In the genomic region with DNA sequence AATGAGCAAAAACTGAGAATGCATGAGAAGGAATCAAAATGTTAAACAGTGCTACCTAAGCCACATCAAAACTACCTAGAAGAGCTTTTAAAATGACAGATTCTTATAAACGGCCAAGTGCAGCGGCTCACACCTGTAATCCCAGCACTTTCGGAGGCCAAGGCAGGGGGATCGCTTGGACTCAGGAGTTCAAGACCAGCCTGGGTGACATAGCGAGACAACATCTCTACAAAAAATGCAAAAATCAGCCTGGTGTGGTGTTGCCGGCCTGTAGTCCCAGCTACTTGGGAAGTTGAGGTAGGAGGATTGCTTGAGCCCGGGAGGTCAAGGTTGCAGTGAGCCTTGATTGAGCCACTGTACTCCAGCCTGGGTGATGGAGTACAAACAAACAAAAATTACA, we compare ENCODE assay signal across 15 cellular contexts. TPM values are rescaled to one million over a fixed set of nuclear protein-coding genes. Genes with fewer than 3 reads are reported as not detected.
DNase-seq lines count a peak whose midpoint lies in the region; ATAC-seq, FAIRE-seq and TF ChIP-seq lines count a peak whose summit lies in the region.
"Had no signal": no experiment of that assay in that cellular context is flagged by ENCODE, and none has a peak within 500 bp of the region (broad histone marks: within the 10 kb centered on the region; RNA-seq: fewer than 3 reads in every experiment).

No MANE protein-coding gene starts in this region.

- peak overlapping the region; percentile 99 for H3K27ac Mint-ChIP-seq in activated T-cell treated with anti-CD3 and anti-CD28 coated beads, Interleukin-2, amount 50 U/mL, for 72 hours
- peak overlapping the region; percentile 92 for H3K27ac Mint-ChIP-seq in activated CD4-positive, alpha-beta memory T cell treated with anti-CD3 and anti-CD28 coated beads for 36 hours
- H3K27ac Mint-ChIP-seq: type B pancreatic cell had no signal

- H3K9me3 Mint-ChIP-seq in activated T-cell treated with anti-CD3 and anti-CD28 coated beads, Interleukin-2, amount 50 U/mL, for 72 hours, result no peaks in the 10 kb centered on the region
- H3K9me3 Mint-ChIP-seq in activated CD4-positive, alpha-beta memory T cell treated with anti-CD3 and anti-CD28 coated beads for 36 hours, result no peaks in the 10 kb centered on the region
- H3K9me3 Mint-ChIP-seq: type B pancreatic cell had no signal

- H3K9ac ChIP-seq in HepG2 (ENCODE audit: insufficient read depth, low read depth, low read length), result 0 out of 2 replicates have a peak overlapping the region, but pooled peaks have one; percentile 64

- H3K4me3 Mint-ChIP-seq in activated T-cell treated with anti-CD3 and anti-CD28 coated beads, Interleukin-2, amount 50 U/mL, for 72 hours, result peak overlapping the region; percentile 93 to 94
- H3K4me3 Mint-ChIP-seq in activated CD4-positive, alpha-beta memory T cell treated with anti-CD3 and anti-CD28 coated beads for 36 hours, result peak overlapping the region; percentile 33
- H3K4me3 Mint-ChIP-seq: type B pancreatic cell had no signal

- H3K27me3 ChIP-seq in HepG2 (ENCODE audit: control insufficient read depth in 1 of 2, insufficient read depth in 2 of 2, low read length in 2 of 2) (no peaks in the 10 kb centered on the region), transverse colon (no peaks in the 10 kb centered on the region)
- H3K27me3 ChIP-seq: pancreas had no signal

- no peak for ATAC-seq in activated T-cell treated with anti-CD3 and anti-CD28 coated beads, Interleukin-2, amount 50 U/mL, for 72 hours (replicated peaks in 1 of 2)
- ATAC-seq in HepG2 (no peak), HG03342 (IDR thresholded peaks at IDR 0.05; ENCODE audit: unreplicated experiment) (no peak)

- peaks cover 8 to 29% of the 10 kb centered on the region in 2 donors for H3K36me3 Mint-ChIP-seq in activated T-cell treated with anti-CD3 and anti-CD28 coated beads, Interleukin-2, amount 50 U/mL, for 72 hours (ENCODE audit: insufficient read depth in 2 of 2)
- H3K36me3 Mint-ChIP-seq in activated CD4-positive, alpha-beta memory T cell treated with anti-CD3 and anti-CD28 coated beads for 36 hours, result peaks cover 25% of the 10 kb centered on the region

- in situ Hi-C loops in HepG2 (cut with HindIII; ENCODE audit: extremely low pct_ligation_motif_present, low pct_unique_long_range_greater_than_20kb), result no loop called here
- in situ Hi-C loops in transverse colon (cut with MboI; ENCODE audit: low pct_ligation_motif_present in 1 of 4, low pct_unique_long_range_greater_than_20kb in 1 of 4, low sequenced_read_pairs in 3 of 4), result loop anchor here in 2 of 4 donors (25.0 kb wide), 1 partner anchor 142 kb away; no protein-coding TSS in a partner anchor

- peak overlapping the region; percentile 82 for H3K4me2 ChIP-seq in HepG2 (ENCODE audit: low read depth, low read length)

- POLR2A ChIA-PET in activated CD4-positive, alpha-beta memory T cell treated with anti-CD3 and anti-CD28 coated beads for 36 hours (lab: Charles Lee), result interaction anchor here (0.5 to 8.0 kb wide), 16 partner anchors 9 to 143 kb away, joined by 3 to 88 read pairs (median 4); a partner anchor contains a TSS
- POLR2A ChIA-PET in HepG2 (lab: Yijun Ruan, JAX), result interaction anchor here (2.0 to 2.1 kb wide), 3 partner anchors 12 to 15 kb away, joined by 7 to 10 read pairs (median 8); a partner anchor contains a TSS

- no peak for TF ChIP-seq POLR2A in HepG2 (IDR thresholded peaks at IDR 0.05; ENCODE audit: insufficient read depth in 1 of 2, low read depth in 2 of 2, low read length in 2 of 2)
- no peak for TF ChIP-seq POLR2A in transverse colon (IDR thresholded peaks at IDR 0.05)

- TF ChIP-seq CTCF in HepG2 (CRISPR knock-in tag; IDR thresholded peaks at IDR 0.05) (no peak), transverse colon (IDR thresholded peaks at IDR 0.05) (no peak)

- peaks cover 52% of the 10 kb centered on the region for H3K79me2 ChIP-seq in HepG2 (ENCODE audit: insufficient read depth, low read length)

- H3K36me3 ChIP-seq in HepG2 (replicated peaks in 1 of 2; ENCODE audit: control insufficient read depth in 1 of 2, insufficient read depth in 2 of 2, low read length in 2 of 2) (no peaks in the 10 kb centered on the region), transverse colon (no peaks in the 10 kb centered on the region)
- H3K36me3 ChIP-seq: pancreas had no signal

- peak overlapping the region; percentile 91 for H3K27ac ChIP-seq in HepG2 (ENCODE audit: extremely low read length, insufficient read depth, low read length)
- peak overlapping the region; percentile 52 to 80 (median 70) for H3K27ac ChIP-seq in transverse colon
- H3K27ac ChIP-seq: pancreas had no signal

- H3K4me3 ChIP-seq in HepG2 (replicated peaks in 1 of 3; ENCODE audit: insufficient read depth in 1 of 3, low read depth in 2 of 3, low read length in 3 of 3) (no peak overlapping the region), transverse colon (no peak overlapping the region)
- H3K4me3 ChIP-seq: pancreas had no signal

- CTCF ChIA-PET in activated CD4-positive, alpha-beta memory T cell treated with anti-CD3 and anti-CD28 coated beads for 36 hours (lab: Charles Lee), result interaction anchor here (0.6 to 4.1 kb wide), 9 partner anchors 9 to 143 kb away, joined by 3 to 18 read pairs (median 4); a partner anchor contains a TSS
- CTCF ChIA-PET in HepG2 (lab: Yijun Ruan, JAX; ENCODE audit: low intra/inter-chr PET ratio, low total read pairs), result no interaction called here

- peak; percentile 40 to 49 for DNase-seq in activated T-cell treated with anti-CD3 and anti-CD28 coated beads, Interleukin-2, amount 50 U/mL, for 72 hours
- DNase-seq in activated T-cell treated with anti-CD3 and anti-CD28 coated beads for 4 hours (no peak), HepG2 (ENCODE audit: low spot score) (no peak), transverse colon (no peak), frontal cortex (ENCODE audit: low spot score in 2 of 2) (no peak), SKM-1 (lab: John Stamatoyannopoulos, UW; ENCODE audit: unreplicated experiment) (no peak)
- peak; percentile 64 for DNase-seq in activated CD4-positive, alpha-beta memory T cell treated with anti-CD3 and anti-CD28 coated beads for 36 hours
- DNase-seq: aorta, cortex of kidney, mammary epithelial cell, NCI-H524, pancreas, T-helper 9 cell had no signal

- 84% methylated on average over 7 of the region's 7 CpGs for WGBS in HepG2 (ENCODE audit: low lambda C conversion rate)
- WGBS in transverse colon (ENCODE audit: low coverage in 1 of 2), 2 donors, result 65 to 100% methylated on average over 1 to 7 of the region's 7 CpGs

- H3K4me1 ChIP-seq in HepG2 (ENCODE audit: insufficient read depth, low read length) (peaks cover 77% of the 10 kb centered on the region), transverse colon (peaks cover 19 to 87% (median 57%) of the 10 kb centered on the region in 4 donors)

- intact Hi-C loops in activated CD4-positive, alpha-beta memory T cell treated with anti-CD3 and anti-CD28 coated beads for 36 hours (cut with micrococcal nuclease), result loop anchor here (1.0 kb wide), 5 partner anchors 9 to 37 kb away; no protein-coding TSS in a partner anchor
- intact Hi-C loops in HepG2 (cut with micrococcal nuclease; ENCODE audit: unreplicated experiment), result no loop called here
- intact Hi-C loops in transverse colon (cut with DNase I; ENCODE audit: low total_unique reads), result no loop called here

- H3K4me1 Mint-ChIP-seq in activated T-cell treated with anti-CD3 and anti-CD28 coated beads, Interleukin-2, amount 50 U/mL, for 72 hours (ENCODE audit: low read depth), result peaks cover 100% of the 10 kb centered on the region
- peaks cover 94% of the 10 kb centered on the region for H3K4me1 Mint-ChIP-seq in activated CD4-positive, alpha-beta memory T cell treated with anti-CD3 and anti-CD28 coated beads for 36 hours (ENCODE audit: low read depth)

- H3K27me3 Mint-ChIP-seq in activated T-cell treated with anti-CD3 and anti-CD28 coated beads, Interleukin-2, amount 50 U/mL, for 72 hours (ENCODE audit: low read depth), result no peaks in the 10 kb centered on the region
- H3K27me3 Mint-ChIP-seq in activated CD4-positive, alpha-beta memory T cell treated with anti-CD3 and anti-CD28 coated beads for 36 hours, result no peaks in the 10 kb centered on the region
- H3K27me3 Mint-ChIP-seq: type B pancreatic cell had no signal

- H4K20me1 ChIP-seq in HepG2 (ENCODE audit: insufficient read depth, low read length), result no peaks in the 10 kb centered on the region

- TF ChIP-seq EP300 in HepG2 (IDR thresholded peaks at IDR 0.05; ENCODE audit: low read depth in 2 of 2, low read length in 2 of 2) (no peak), HepG2 (CRISPR knock-in tag; IDR thresholded peaks at IDR 0.05; ENCODE audit: borderline replicate concordance) (no peak), transverse colon (IDR thresholded peaks at IDR 0.05; ENCODE audit: low read depth) (no peak)

- FAIRE-seq in HepG2 (lab: Jason Lieb, UNC), result no peak
- FAIRE-seq in frontal cortex (lab: Jason Lieb, UNC), result no peak
- FAIRE-seq: pancreas had no signal

- H3K9me3 ChIP-seq in HepG2 (ENCODE audit: low read length), result no peaks in the 10 kb centered on the region
- no peaks in the 10 kb centered on the region for H3K9me3 ChIP-seq in transverse colon
- H3K9me3 ChIP-seq: pancreas had no signal

- no peak for TF ChIP-seq RAD21 in HepG2 (CRISPR knock-in tag; IDR thresholded peaks at IDR 0.05)

- no peak overlapping the region for H2AFZ ChIP-seq in HepG2 (ENCODE audit: low read length)

- BruUV-seq in HepG2 (replicated peaks; lab: Mats Ljungman, UMichigan), result no TSS peak

RNA-seq across cellular contexts. Expression of a gene that starts 13.4 kb away (rescaled TPM):
- 100 to 1,000 TPM; 301 to 323 TPM for total RNA-seq in activated T-cell treated with anti-CD3 and anti-CD28 coated beads, Interleukin-2, amount 50 U/mL, for 72 hours
- 100 to 1,000 TPM; 215 to 228 TPM for total RNA-seq in activated CD4-positive, alpha-beta memory T cell treated with anti-CD3 and anti-CD28 coated beads for 36 hours
- total RNA-seq in HepG2 (2016; rRNA removed; fragmentation: Illumina TruSeq; extraction: Trizol) (19.5 and 22.9 TPM in 2 replicates), transverse colon (100 to 1,000 TPM in 1 of 4 donors, 10 to 100 TPM in 3; 38.5 to 114 (median 62.9) TPM), frontal cortex (49.7 TPM)
- 3.8 and 5.7 TPM in 2 replicates for total RNA-seq in HepG2 (2016; cell fraction: cytosol; rRNA removed; fragmentation: Illumina TruSeq; extraction: Trizol; ENCODE audit: low read depth)
- 17.1 and 17.3 TPM in 2 replicates for total RNA-seq in HepG2 (2016; cell fraction: insoluble cytoplasmic fraction; rRNA removed; fragmentation: Illumina TruSeq; extraction: Trizol)
- total RNA-seq in HepG2 (2016; cell fraction: membrane; rRNA removed; fragmentation: Illumina TruSeq; extraction: Trizol), result 10.5 and 11.1 TPM in 2 replicates
- 13.3 and 16.8 TPM in 2 replicates for total RNA-seq in HepG2 (2016; cell fraction: nucleus; rRNA removed; fragmentation: Illumina TruSeq; extraction: Trizol)
- polyA plus RNA-seq in HepG2 (2011; rRNA removed), result 5.2 and 5.4 TPM in 2 replicates
- polyA plus RNA-seq in HepG2 (2011; cell fraction: cytosol; rRNA removed), result 2.8 and 3.6 TPM in 2 replicates
- 4.9 and 7.3 TPM in 2 replicates for polyA plus RNA-seq in HepG2 (2011; cell fraction: nucleus; rRNA removed)
- 8.6 and 13.9 TPM in 2 replicates for polyA plus RNA-seq in HepG2 (2012)
- polyA plus RNA-seq in HepG2 (2016; cell fraction: cytosol; fragmentation: Illumina TruSeq; extraction: Trizol; ENCODE audit: low read depth), result 1.9 and 2.3 TPM in 2 replicates
- polyA plus RNA-seq in HepG2 (2016; cell fraction: insoluble cytoplasmic fraction; fragmentation: Illumina TruSeq; extraction: Trizol; ENCODE audit: low read depth), result 13.0 and 16.7 TPM in 2 replicates
- polyA plus RNA-seq in HepG2 (2016; cell fraction: membrane; fragmentation: Illumina TruSeq; extraction: Trizol; ENCODE audit: low read depth), result 4.3 and 5.1 TPM in 2 replicates
- 18.7 and 22.4 TPM in 2 replicates for polyA plus RNA-seq in HepG2 (2016; cell fraction: nucleus; fragmentation: Illumina TruSeq; extraction: Trizol; ENCODE audit: insufficient read depth, low read depth)
- polyA minus RNA-seq in HepG2 (2011; rRNA and poly(A)+ RNA removed; ENCODE audit: low replicate concordance), result 4.4 and 10.2 TPM in 2 replicates
- 8.5 and 10.5 TPM in 2 replicates for polyA minus RNA-seq in HepG2 (2011; cell fraction: cytosol; rRNA and poly(A)+ RNA removed)
- polyA minus RNA-seq in HepG2 (2011; cell fraction: nucleus; rRNA and poly(A)+ RNA removed), result 15.5 and 21.8 TPM in 2 replicates

RNA-seq across cellular contexts. Expression of a gene that starts 24.1 kb away (rescaled TPM):
- 10 to 100 TPM; 27.3 to 31.7 TPM for total RNA-seq in activated T-cell treated with anti-CD3 and anti-CD28 coated beads, Interleukin-2, amount 50 U/mL, for 72 hours
- 10 to 100 TPM; 20.7 to 22.8 TPM for total RNA-seq in activated CD4-positive, alpha-beta memory T cell treated with anti-CD3 and anti-CD28 coated beads for 36 hours
- 18.7 and 22.5 TPM in 2 replicates for total RNA-seq in HepG2 (2016; rRNA removed; fragmentation: Illumina TruSeq; extraction: Trizol)
- total RNA-seq in HepG2 (2016; cell fraction: cytosol; rRNA removed; fragmentation: Illumina TruSeq; extraction: Trizol; ENCODE audit: low read depth), result 3.7 and 4.3 TPM in 2 replicates
- total RNA-seq in HepG2 (2016; cell fraction: insoluble cytoplasmic fraction; rRNA removed; fragmentation: Illumina TruSeq; extraction: Trizol), result 13.9 and 21.4 TPM in 2 replicates
- 7.6 and 8.3 TPM in 2 replicates for total RNA-seq in HepG2 (2016; cell fraction: membrane; rRNA removed; fragmentation: Illumina TruSeq; extraction: Trizol)
- total RNA-seq in HepG2 (2016; cell fraction: nucleus; rRNA removed; fragmentation: Illumina TruSeq; extraction: Trizol), result 27.8 and 32.6 TPM in 2 replicates
- 24.2 and 24.4 TPM in 2 replicates for polyA plus RNA-seq in HepG2 (2011; rRNA removed)
- polyA plus RNA-seq in HepG2 (2011; cell fraction: cytosol; rRNA removed), result 13.5 and 19.9 TPM in 2 replicates
- polyA plus RNA-seq in HepG2 (2011; cell fraction: nucleus; rRNA removed), result 19.8 and 22.3 TPM in 2 replicates
- 25.9 and 26.8 TPM in 2 replicates for polyA plus RNA-seq in HepG2 (2012)
- polyA plus RNA-seq in HepG2 (2016; cell fraction: cytosol; fragmentation: Illumina TruSeq; extraction: Trizol; ENCODE audit: low read depth), result 2.1 TPM in 2 replicates
- polyA plus RNA-seq in HepG2 (2016; cell fraction: insoluble cytoplasmic fraction; fragmentation: Illumina TruSeq; extraction: Trizol; ENCODE audit: low read depth), result 11.1 and 11.5 TPM in 2 replicates
- 3.9 and 4.5 TPM in 2 replicates for polyA plus RNA-seq in HepG2 (2016; cell fraction: membrane; fragmentation: Illumina TruSeq; extraction: Trizol; ENCODE audit: low read depth)
- polyA plus RNA-seq in HepG2 (2016; cell fraction: nucleus; fragmentation: Illumina TruSeq; extraction: Trizol; ENCODE audit: insufficient read depth, low read depth), result 35.6 and 37.5 TPM in 2 replicates
- polyA minus RNA-seq in HepG2 (2011; rRNA and poly(A)+ RNA removed; ENCODE audit: low replicate concordance), result 51.2 and 118 TPM in 2 replicates
- polyA minus RNA-seq in HepG2 (2011; cell fraction: cytosol; rRNA and poly(A)+ RNA removed), result 19.5 and 24.0 TPM in 2 replicates
- polyA minus RNA-seq in HepG2 (2011; cell fraction: nucleus; rRNA and poly(A)+ RNA removed), result 24.8 and 26.1 TPM in 2 replicates
- total RNA-seq in transverse colon, result 10 to 100 TPM; 25.7 to 33.7 (median 32.7) TPM
- 21.2 TPM for total RNA-seq in frontal cortex

Comparison
In these comparisons a context has a peak if more than half of its experiments do, and no peak if none do; other contexts are left out.
1. DNase-seq: peak in activated T-cell treated with anti-CD3 and anti-CD28 coated beads, Interleukin-2, amount 50 U/mL, for 72 hours (2 of 2) and activated CD4-positive, alpha-beta memory T cell treated with anti-CD3 and anti-CD28 coated beads for 36 hours (single experiment); none in activated T-cell treated with anti-CD3 and anti-CD28 coated beads for 4 hours (single experiment), HepG2 (single experiment), transverse colon (single experiment), frontal cortex (0 of 2) and SKM-1 (single experiment).